Comparison of ENCODE assay signal across 8 cellular contexts in genomic region chr5:181241393-181241975, GRCh38. TPM values are rescaled to one million over a fixed set of nuclear protein-coding genes. Genes with fewer than 3 reads are reported as not detected.
DNase-seq lines count a peak whose midpoint lies in the region; TF ChIP-seq lines count a peak whose summit lies in the region.

No MANE protein-coding gene starts in this region.

- WGBS in transverse colon (ENCODE audit: low coverage in 1 of 2), 2 donors = 20 to 29% methylated on average over 1 to 6 of the region's 6 CpGs

- peak overlapping the region; percentile 96 to 97 (median 97) for H3K27ac ChIP-seq in transverse colon

- in situ Hi-C loops in transverse colon (cut with MboI; ENCODE audit: low pct_ligation_motif_present in 1 of 4, low pct_unique_long_range_greater_than_20kb in 1 of 4, low sequenced_read_pairs in 3 of 4) = no loop called here

- peaks cover 0 to 51% (median 28%) of the 10 kb centered on the region in 4 donors for H3K36me3 ChIP-seq in transverse colon

- POLR2A ChIA-PET in GM10248 (lab: Yijun Ruan, JAX) = interaction anchor here (0.9 to 1.8 kb wide), 2 partner anchors 7 to 19 kb away, joined by 3 to 4 read pairs; partner anchors contain the start of gene TRIM52

- H3K9me3 ChIP-seq in iPS-18c (ENCODE audit: control insufficient read depth, insufficient read depth, low read length) (no peaks in the 10 kb centered on the region), transverse colon (no peaks in the 10 kb centered on the region)

- TF ChIP-seq CTCF in transverse colon (IDR thresholded peaks at IDR 0.05) = no peak
- TF ChIP-seq CTCF in GM10248 (IDR thresholded peaks at IDR 0.05; ENCODE audit: control extremely low read depth, extremely low read depth, low read depth, missing control alignments) = no peak

- TF ChIP-seq EP300 in transverse colon (IDR thresholded peaks at IDR 0.05; ENCODE audit: low read depth) = no peak

- peaks cover 21 to 40% (median 32%) of the 10 kb centered on the region in 4 donors for H3K4me1 ChIP-seq in transverse colon

- peak overlapping the region; percentile 98 for H3K4me3 ChIP-seq in iPS-18c (ENCODE audit: insufficient read depth, low read depth, low read length)
- H3K4me3 ChIP-seq in transverse colon = peak overlapping the region in 1 of 4 donors; percentile 86

- no peak for TF ChIP-seq POLR2A in transverse colon (IDR thresholded peaks at IDR 0.05)

- intact Hi-C loops in transverse colon (cut with DNase I; ENCODE audit: low total_unique reads) = loop anchor here (10.0 kb wide), 1 partner anchor 57 kb away; no protein-coding TSS in a partner anchor

- DNase-seq in AG08395 (ENCODE audit: low spot score) (peak; percentile 75), HS-5 (ENCODE audit: low read depth) (peak; percentile 90), transverse colon (no peak), KG1 (lab: John Stamatoyannopoulos, UW) (no peak), GM10248 (ENCODE audit: extremely low spot score) (no peak), NCI-H2029 treated with DMSO at 0.1 percent for 48 hours (lab: John Stamatoyannopoulos, UW) (no peak)
- DNase-seq in activated naive CD4-positive, alpha-beta T cell treated with anti-CD3 and anti-CD28 coated beads, Interleukin-2, amount 50 U/mL, for 16 hours = peak; percentile 49

- no peaks in the 10 kb centered on the region for H3K27me3 ChIP-seq in transverse colon

- CTCF ChIA-PET in GM10248 (lab: Yijun Ruan, JAX) = interaction anchor here (1.2 to 1.6 kb wide), 4 partner anchors 10 to 56 kb away, joined by 3 to 8 read pairs (median 3); partner anchors contain the start of gene TRIM7

RNA-seq across cellular contexts. Expression of gene RACK1, which starts 2.2 kb away (rescaled TPM):
- 1,000 to 10,000 TPM; 1,633 to 1,930 (median 1,753) TPM for total RNA-seq in transverse colon

RNA-seq across cellular contexts. Expression of gene TRIM41, which starts 18.4 kb away (rescaled TPM):
- total RNA-seq in transverse colon = 10 to 100 TPM; 17.9 to 23.9 (median 18.7) TPM

RNA-seq across cellular contexts. Expression of gene TRIM52, which starts 19.5 kb away (rescaled TPM):
- total RNA-seq in transverse colon = 10 to 100 TPM; 14.7 to 24.3 (median 20.4) TPM

RNA-seq across cellular contexts. Expression of gene TRIM7, which starts 36.5 kb away (rescaled TPM):
- total RNA-seq in transverse colon = 10 to 100 TPM in 1 of 4 donors, 1 to 10 TPM in 2, not detected in 1; 2.5 to 16.7 (median 7.5) TPM

Comparison
In these comparisons a context has a peak if more than half of its experiments do, and no peak if none do; other contexts are left out.
1. DNase-seq: peak in AG08395 (single experiment), HS-5 (single experiment) and activated naive CD4-positive, alpha-beta T cell treated with anti-CD3 and anti-CD28 coated beads, Interleukin-2, amount 50 U/mL, for 16 hours (single experiment); none in transverse colon (single experiment), KG1 (single experiment), GM10248 (single experiment) and NCI-H2029 treated with DMSO at 0.1 percent for 48 hours (single experiment).